8 cellular contexts compared by ENCODE assay signal in genomic region chr1:28247603-28248272, GRCh38. TPM values are rescaled to one million over a fixed set of nuclear protein-coding genes. Genes with fewer than 3 reads are reported as not detected.
DNase-seq lines count a peak whose midpoint lies in the region; ATAC-seq, FAIRE-seq and TF ChIP-seq lines count a peak whose summit lies in the region.

No MANE protein-coding gene starts in this region.

- no peaks in the 10 kb centered on the region for H3K9me1 ChIP-seq in keratinocyte (ENCODE audit: control insufficient read depth, extremely low read depth, insufficient read depth, low read length)

- no peak for TF ChIP-seq CTCF in keratinocyte (optimal IDR thresholded peaks at IDR 0.05 in 1 of 3, IDR thresholded peaks at IDR 0.05 in 1 of 3, conservative IDR thresholded peaks at IDR 0.05 in 1 of 3; ENCODE audit: extremely low read depth in 1 of 3, insufficient read depth in 2 of 3, low read length in 3 of 3)

- peak overlapping the region; percentile 33 for H3K9ac ChIP-seq in keratinocyte (ENCODE audit: control insufficient read depth, extremely low read depth, insufficient read depth, low read length)

- intact Hi-C loops in activated CD4-positive, alpha-beta T cell treated with anti-CD3 and anti-CD28 coated beads for 36 hours (cut with DNase I, micrococcal nuclease), result loop anchor here (1.0 to 5.0 kb wide), 19 partner anchors 12 to 1015 kb away; partner anchors contain the start of genes MED18 (in 2 of the 2), SESN2 (in 2 of the 2), EYA3 (in 1 of the 2) and FAM76A (in 1 of the 2)
- intact Hi-C loops in activated T-helper 1 cell treated with anti-CD3 and anti-CD28 coated beads, Interleukin-12 subunit alpha, Interleukin-12 subunit beta, Interleukin-2, Interleukin-4 antibody, amounts not matched to agents 30 ng/mL and 10 ng/mL and 1 ng/mL, durations not matched to agents 14 hours and 24 hours and 36 hours (cut with micrococcal nuclease), result loop anchor here (1.0 to 10.0 kb wide), 14 partner anchors 12 to 637 kb away; partner anchors contain the start of genes EYA3, MED18, PHACTR4 and SESN2

- H2AFZ ChIP-seq in keratinocyte (ENCODE audit: control insufficient read depth, low read length), result peak overlapping the region; percentile 72

- no peak for ATAC-seq in activated CD4-positive, alpha-beta T cell treated with anti-CD3 and anti-CD28 coated beads for 36 hours
- ATAC-seq in GM21515 (IDR thresholded peaks at IDR 0.05; ENCODE audit: unreplicated experiment) (no peak), GM18867 (IDR thresholded peaks at IDR 0.05; ENCODE audit: unreplicated experiment) (no peak)

- no peak for FAIRE-seq in keratinocyte (lab: Jason Lieb, UNC)

- H3K27ac Mint-ChIP-seq in activated CD4-positive, alpha-beta T cell treated with anti-CD3 and anti-CD28 coated beads for 36 hours, result peak overlapping the region; percentile 83
- peak overlapping the region; percentile 95 for H3K27ac Mint-ChIP-seq in activated T-helper 1 cell treated with anti-CD3 and anti-CD28 coated beads, Interleukin-12 subunit alpha, Interleukin-12 subunit beta, Interleukin-2, Interleukin-4 antibody, amounts not matched to agents 30 ng/mL and 10 ng/mL and 1 ng/mL, durations not matched to agents 14 hours and 24 hours and 36 hours

- dilution Hi-C loops in keratinocyte (cut with MboI; ENCODE audit: extremely low pct_ligation_motif_present, low sequenced_read_pairs), result no loop called here

- no peaks in the 10 kb centered on the region for H3K36me3 Mint-ChIP-seq in activated CD4-positive, alpha-beta T cell treated with anti-CD3 and anti-CD28 coated beads for 36 hours (ENCODE audit: low read depth)
- no peaks in the 10 kb centered on the region for H3K36me3 Mint-ChIP-seq in activated T-helper 1 cell treated with anti-CD3 and anti-CD28 coated beads, Interleukin-12 subunit alpha, Interleukin-12 subunit beta, Interleukin-2, Interleukin-4 antibody, amounts not matched to agents 30 ng/mL and 10 ng/mL and 1 ng/mL, durations not matched to agents 14 hours and 24 hours and 36 hours (ENCODE audit: low read depth)

- H3K27me3 ChIP-seq in keratinocyte (ENCODE audit: control insufficient read depth, extremely low read depth, insufficient read depth, low read length), result no peaks in the 10 kb centered on the region

- no peaks in the 10 kb centered on the region for H3K79me2 ChIP-seq in keratinocyte (ENCODE audit: control insufficient read depth, insufficient read depth, low read length)

- H3K36me3 ChIP-seq in keratinocyte (ENCODE audit: control insufficient read depth in 2 of 2, extremely low read depth in 1 of 2, insufficient read depth in 2 of 2, low read length in 2 of 2), result no peaks in the 10 kb centered on the region

- H3K27ac ChIP-seq in keratinocyte (ENCODE audit: control insufficient read depth, insufficient read depth, low read length), result peak overlapping the region; percentile 95
- peak overlapping the region; percentile 81 for H3K27ac ChIP-seq in substantia nigra (ENCODE audit: low read depth, low read length, poor library complexity, severe bottlenecking)

- POLR2A ChIA-PET in activated CD4-positive, alpha-beta T cell treated with anti-CD3 and anti-CD28 coated beads for 36 hours (lab: Charles Lee), result interaction anchor here (0.6 to 3.1 kb wide), 8 partner anchors 10 to 1357 kb away, joined by 3 to 23 read pairs (median 9); partner anchors contain the start of genes ATP5IF1, MED18, PHACTR4 and SESN2

- H3K4me3 ChIP-seq in keratinocyte (ENCODE audit: control insufficient read depth in 2 of 3, extremely low read depth in 1 of 3, insufficient read depth in 2 of 3, low read depth in 1 of 3, low read length in 3 of 3), result peak overlapping the region in 1 of 3 experiments; percentile 15

- H4K20me1 ChIP-seq in keratinocyte (ENCODE audit: control insufficient read depth, extremely low read depth, insufficient read depth, low read length), result no peaks in the 10 kb centered on the region

- H3K4me2 ChIP-seq in keratinocyte (ENCODE audit: control insufficient read depth, extremely low read depth, insufficient read depth, low read depth, low read length), result peak overlapping the region; percentile 93

- peaks cover 60% of the 10 kb centered on the region for H3K4me1 Mint-ChIP-seq in activated CD4-positive, alpha-beta T cell treated with anti-CD3 and anti-CD28 coated beads for 36 hours
- peaks cover 58% of the 10 kb centered on the region for H3K4me1 Mint-ChIP-seq in activated T-helper 1 cell treated with anti-CD3 and anti-CD28 coated beads, Interleukin-12 subunit alpha, Interleukin-12 subunit beta, Interleukin-2, Interleukin-4 antibody, amounts not matched to agents 30 ng/mL and 10 ng/mL and 1 ng/mL, durations not matched to agents 14 hours and 24 hours and 36 hours (ENCODE audit: low read depth)

- no peak for DNase-seq in activated CD4-positive, alpha-beta T cell treated with anti-CD3 and anti-CD28 coated beads for 36 hours
- DNase-seq in activated CD4-positive, alpha-beta T cell treated with anti-CD3 and anti-CD28 coated beads, Interleukin-2, amount 50 U/mL, for 1 hour, result no peak
- DNase-seq in activated T-helper 1 cell treated with anti-CD3 and anti-CD28 coated beads, Interleukin-12 subunit alpha, Interleukin-12 subunit beta, Interleukin-2, Interleukin-4 antibody, amounts not matched to agents 30 ng/mL and 10 ng/mL and 1 ng/mL, durations not matched to agents 14 hours and 24 hours and 36 hours (ENCODE audit: low spot score), result no peak
- DNase-seq in keratinocyte (ENCODE audit: low read depth, low spot score) (no peak), substantia nigra (lab: John Stamatoyannopoulos, UW) (peak in 1 of 49 donors; percentile 46)
- DNase-seq in stimulated activated CD4-positive, alpha-beta T cell treated with anti-CD3 and anti-CD28 coated beads, Interleukin-2, amount 100 ng/mL, for 24 hours, result no peak

- no peaks in the 10 kb centered on the region for H3K9me3 Mint-ChIP-seq in activated CD4-positive, alpha-beta T cell treated with anti-CD3 and anti-CD28 coated beads for 36 hours (ENCODE audit: low read depth)
- H3K9me3 Mint-ChIP-seq in activated T-helper 1 cell treated with anti-CD3 and anti-CD28 coated beads, Interleukin-12 subunit alpha, Interleukin-12 subunit beta, Interleukin-2, Interleukin-4 antibody, amounts not matched to agents 30 ng/mL and 10 ng/mL and 1 ng/mL, durations not matched to agents 14 hours and 24 hours and 36 hours, result no peaks in the 10 kb centered on the region

- peaks cover 47% of the 10 kb centered on the region for H3K4me1 ChIP-seq in keratinocyte (ENCODE audit: control insufficient read depth, extremely low read depth, insufficient read depth, low read length)

- peak overlapping the region; percentile 82 for H3K4me3 Mint-ChIP-seq in activated CD4-positive, alpha-beta T cell treated with anti-CD3 and anti-CD28 coated beads for 36 hours
- H3K4me3 Mint-ChIP-seq in activated T-helper 1 cell treated with anti-CD3 and anti-CD28 coated beads, Interleukin-12 subunit alpha, Interleukin-12 subunit beta, Interleukin-2, Interleukin-4 antibody, amounts not matched to agents 30 ng/mL and 10 ng/mL and 1 ng/mL, durations not matched to agents 14 hours and 24 hours and 36 hours, result peak overlapping the region; percentile 84

- CTCF ChIA-PET in activated CD4-positive, alpha-beta T cell treated with anti-CD3 and anti-CD28 coated beads for 36 hours (lab: Charles Lee), result interaction anchor here (0.6 to 3.1 kb wide), 22 partner anchors 9 to 629 kb away, joined by 3 to 77 read pairs (median 5); partner anchors contain the start of genes ATP5IF1, MED18 and SESN2

- no peaks in the 10 kb centered on the region for H3K9me3 ChIP-seq in keratinocyte (ENCODE audit: control insufficient read depth, low read depth, low read length)

- no peaks in the 10 kb centered on the region for H3K27me3 Mint-ChIP-seq in activated CD4-positive, alpha-beta T cell treated with anti-CD3 and anti-CD28 coated beads for 36 hours
- no peaks in the 10 kb centered on the region for H3K27me3 Mint-ChIP-seq in activated T-helper 1 cell treated with anti-CD3 and anti-CD28 coated beads, Interleukin-12 subunit alpha, Interleukin-12 subunit beta, Interleukin-2, Interleukin-4 antibody, amounts not matched to agents 30 ng/mL and 10 ng/mL and 1 ng/mL, durations not matched to agents 14 hours and 24 hours and 36 hours (ENCODE audit: insufficient read depth)

RNA-seq across cellular contexts. Expression of gene SESN2, which starts 11.6 kb away (rescaled TPM):
- total RNA-seq in activated CD4-positive, alpha-beta T cell treated with anti-CD3 and anti-CD28 coated beads for 36 hours, result 10 to 100 TPM; 32.9 to 33.3 TPM
- 18.7 and 19.3 TPM in 2 replicates for total RNA-seq in activated T-helper 1 cell treated with anti-CD3 and anti-CD28 coated beads, Interleukin-12 subunit alpha, Interleukin-12 subunit beta, Interleukin-2, Interleukin-4 antibody, amounts not matched to agents 30 ng/mL and 10 ng/mL and 1 ng/mL, durations not matched to agents 14 hours and 24 hours and 36 hours
- polyA plus RNA-seq in keratinocyte, result 12.7 to 20.9 TPM (median 13.5 TPM) in 3 replicates
- polyA plus RNA-seq in keratinocyte (2011; ENCODE audit: low read depth), result 10.5 TPM
- 11.3 and 13.1 TPM in 2 replicates for polyA plus RNA-seq in keratinocyte (2011; cell fraction: cytosol; rRNA removed)
- 30.6 and 34.6 TPM in 2 replicates for polyA plus RNA-seq in keratinocyte (2011; cell fraction: nucleus; rRNA removed)
- polyA plus RNA-seq in keratinocyte (2012; ENCODE audit: low replicate concordance), result 12.4 and 37.8 TPM in 2 replicates
- polyA minus RNA-seq in keratinocyte, result 18.8 to 32.4 TPM (median 29.7 TPM) in 3 replicates
- polyA minus RNA-seq in keratinocyte (2011; cell fraction: cytosol; rRNA and poly(A)+ RNA removed), result 28.4 TPM
- 25.9 and 31.0 TPM in 2 replicates for polyA minus RNA-seq in keratinocyte (2011; cell fraction: nucleus; rRNA and poly(A)+ RNA removed)

RNA-seq across cellular contexts. Expression of gene ATP5IF1, which starts 11.8 kb away (rescaled TPM):
- 100 to 1,000 TPM; 192 to 195 TPM for total RNA-seq in activated CD4-positive, alpha-beta T cell treated with anti-CD3 and anti-CD28 coated beads for 36 hours
- total RNA-seq in activated T-helper 1 cell treated with anti-CD3 and anti-CD28 coated beads, Interleukin-12 subunit alpha, Interleukin-12 subunit beta, Interleukin-2, Interleukin-4 antibody, amounts not matched to agents 30 ng/mL and 10 ng/mL and 1 ng/mL, durations not matched to agents 14 hours and 24 hours and 36 hours, result 128 and 132 TPM in 2 replicates
- polyA plus RNA-seq in keratinocyte, result 296 to 365 TPM (median 332 TPM) in 3 replicates
- polyA plus RNA-seq in keratinocyte (2011; ENCODE audit: low read depth), result 851 TPM
- 275 and 419 TPM in 2 replicates for polyA plus RNA-seq in keratinocyte (2011; cell fraction: cytosol; rRNA removed)
- 171 and 284 TPM in 2 replicates for polyA plus RNA-seq in keratinocyte (2011; cell fraction: nucleus; rRNA removed)
- 362 and 470 TPM in 2 replicates for polyA plus RNA-seq in keratinocyte (2012; ENCODE audit: low replicate concordance)
- 19.2 to 28.8 TPM (median 28.1 TPM) in 3 replicates for polyA minus RNA-seq in keratinocyte
- 199 TPM for polyA minus RNA-seq in keratinocyte (2011; cell fraction: cytosol; rRNA and poly(A)+ RNA removed)
- polyA minus RNA-seq in keratinocyte (2011; cell fraction: nucleus; rRNA and poly(A)+ RNA removed), result 28.0 and 38.2 TPM in 2 replicates

RNA-seq across cellular contexts. Expression of gene DNAJC8, which starts 14.9 kb away (rescaled TPM):
- 100 to 1,000 TPM; 107 to 135 TPM for total RNA-seq in activated CD4-positive, alpha-beta T cell treated with anti-CD3 and anti-CD28 coated beads for 36 hours
- total RNA-seq in activated T-helper 1 cell treated with anti-CD3 and anti-CD28 coated beads, Interleukin-12 subunit alpha, Interleukin-12 subunit beta, Interleukin-2, Interleukin-4 antibody, amounts not matched to agents 30 ng/mL and 10 ng/mL and 1 ng/mL, durations not matched to agents 14 hours and 24 hours and 36 hours, result 95.4 and 97.1 TPM in 2 replicates
- 75.8 to 104 TPM (median 79.5 TPM) in 3 replicates for polyA plus RNA-seq in keratinocyte
- 88.6 TPM for polyA plus RNA-seq in keratinocyte (2011; ENCODE audit: low read depth)
- polyA plus RNA-seq in keratinocyte (2011; cell fraction: cytosol; rRNA removed), result 75.5 and 102 TPM in 2 replicates
- polyA plus RNA-seq in keratinocyte (2011; cell fraction: nucleus; rRNA removed), result 56.8 and 74.4 TPM in 2 replicates
- polyA plus RNA-seq in keratinocyte (2012; ENCODE audit: low replicate concordance), result 79.0 and 82.0 TPM in 2 replicates
- 22.5 to 32.4 TPM (median 30.8 TPM) in 3 replicates for polyA minus RNA-seq in keratinocyte
- 24.2 TPM for polyA minus RNA-seq in keratinocyte (2011; cell fraction: cytosol; rRNA and poly(A)+ RNA removed)
- 9.3 and 13.9 TPM in 2 replicates for polyA minus RNA-seq in keratinocyte (2011; cell fraction: nucleus; rRNA and poly(A)+ RNA removed)
